Comparison of ENCODE assay signal across 1 cellular context in the genomic region with DNA sequence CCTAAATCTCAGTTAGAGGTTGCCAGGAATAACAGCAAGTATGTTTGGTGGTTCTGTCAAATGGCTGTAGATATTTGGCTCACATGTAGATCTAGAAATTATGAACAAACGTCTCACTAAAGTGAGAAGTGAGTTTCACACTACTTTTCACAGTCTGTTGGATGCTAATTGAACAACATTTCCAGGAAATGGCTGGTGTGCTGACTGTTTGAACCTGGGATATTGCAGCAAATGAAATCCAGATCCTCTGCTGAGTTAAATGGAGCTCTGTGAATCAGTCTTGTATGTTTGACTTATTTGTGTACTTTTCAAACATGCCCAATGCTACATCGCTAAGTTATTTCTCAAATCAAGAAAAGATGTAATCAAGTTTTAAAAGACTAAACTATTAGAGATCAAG.
TF ChIP-seq lines count a peak whose summit lies in the region.

No MANE protein-coding gene starts in this region.

TF ChIP-seq in IMR-90, 13 proteins besides CTCF, POLR2A, EP300 and RAD21:
- TF ChIP-seq FOS (IDR thresholded peaks at IDR 0.05; ENCODE audit: low read depth, low read length) = no peak
